Comparison of ENCODE assay signal across 9 cellular contexts in the genomic region with DNA sequence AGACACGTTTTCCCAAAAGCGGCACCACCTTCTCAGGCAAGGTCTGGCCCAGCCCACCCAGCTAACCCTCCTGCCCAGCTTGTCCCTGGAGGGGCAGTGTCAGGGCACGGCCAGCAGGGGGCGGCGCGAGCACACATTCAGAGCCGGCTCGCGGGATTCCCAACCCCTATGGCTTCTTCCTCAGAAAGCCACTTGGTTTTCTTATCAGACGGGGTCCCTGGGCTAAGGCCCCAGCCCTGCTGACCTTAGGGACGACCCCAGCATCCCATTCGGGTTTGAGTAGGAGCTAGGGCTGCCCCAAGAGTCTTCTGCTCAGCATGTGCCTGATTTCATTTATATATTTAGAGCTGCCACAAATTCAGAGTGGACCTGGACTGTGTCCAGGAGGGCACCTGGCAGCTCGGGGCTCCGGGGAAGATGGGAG. TPM values are rescaled to one million over a fixed set of nuclear protein-coding genes. Genes with fewer than 3 reads are reported as not detected.
A peak's percentile ranks its signal among the peaks of the same experiment; 100 is the strongest.
DNase-seq lines count a peak whose midpoint lies in the region; ATAC-seq and TF ChIP-seq lines count a peak whose summit lies in the region.
"Had no signal": no experiment of that assay in that cellular context is flagged by ENCODE, and none has a peak within 500 bp of the region (broad histone marks: within the 10 kb centered on the region; RNA-seq: fewer than 3 reads in every experiment).

No MANE protein-coding gene starts in this region.

- H3K4me1 Mint-ChIP-seq in activated naive CD4-positive, alpha-beta T cell treated with anti-CD3 and anti-CD28 coated beads, Interleukin-2, amount 50 U/mL, for 24 hours, result peaks cover 35% of the 10 kb centered on the region

- H3K27ac ChIP-seq in SU-DHL-6 (ENCODE audit: low read depth, low read length), result no peak overlapping the region
- H3K27ac ChIP-seq in upper lobe of right lung, result no peak overlapping the region

- peak; percentile 85 for ATAC-seq in GM21576 (IDR thresholded peaks at IDR 0.05; ENCODE audit: unreplicated experiment)
- peak; percentile 89 for ATAC-seq in Right ventricle myocardium superior (ENCODE audit: poor library complexity)
- ATAC-seq in upper lobe of right lung, result peak; percentile 94

- H3K27me3 Mint-ChIP-seq in activated naive CD4-positive, alpha-beta T cell treated with anti-CD3 and anti-CD28 coated beads, Interleukin-2, amount 50 U/mL, for 24 hours, result no peaks in the 10 kb centered on the region

- TF ChIP-seq CTCF in SU-DHL-6 (IDR thresholded peaks at IDR 0.05; ENCODE audit: insufficient read depth, low read length, poor library complexity, severe bottlenecking) (peak; percentile 95), upper lobe of right lung (IDR thresholded peaks at IDR 0.05) (peak; percentile 99)

- H3K36me3 Mint-ChIP-seq in activated naive CD4-positive, alpha-beta T cell treated with anti-CD3 and anti-CD28 coated beads, Interleukin-2, amount 50 U/mL, for 24 hours, result no peaks in the 10 kb centered on the region

- peak overlapping the region; percentile 36 for H3K4me2 ChIP-seq in SU-DHL-6 (ENCODE audit: low read depth, low read length, poor library complexity, severe bottlenecking)

- H3K27me3 ChIP-seq in SU-DHL-6 (ENCODE audit: low read length) (no peaks in the 10 kb centered on the region), upper lobe of right lung (no peaks in the 10 kb centered on the region)

- H2AFZ ChIP-seq in SU-DHL-6 (ENCODE audit: low read depth, low read length, severe bottlenecking), result peak overlapping the region; percentile 35

- no peaks in the 10 kb centered on the region for H3K9me2 ChIP-seq in SU-DHL-6 (replicated peaks; ENCODE audit: insufficient read depth, low read length)

- H3K36me3 ChIP-seq in SU-DHL-6 (ENCODE audit: low read length), result no peaks in the 10 kb centered on the region
- H3K36me3 ChIP-seq in upper lobe of right lung, result no peaks in the 10 kb centered on the region

- H3K4me1 ChIP-seq in upper lobe of right lung, result no peaks in the 10 kb centered on the region

- no peaks in the 10 kb centered on the region for H3K9me3 Mint-ChIP-seq in activated naive CD4-positive, alpha-beta T cell treated with anti-CD3 and anti-CD28 coated beads, Interleukin-2, amount 50 U/mL, for 24 hours
- H3K9me3 Mint-ChIP-seq: dendritic cell treated with granulocyte-macrophage colony-stimulating factor and Interleukin-4, amounts not matched to agents 40 ng/mL and 50 ng/mL, for 4 days had no signal

- H3K4me3 ChIP-seq in SU-DHL-6 (ENCODE audit: insufficient read depth, low read length, poor library complexity, severe bottlenecking) (no peak overlapping the region), upper lobe of right lung (no peak overlapping the region)

- H3K9ac ChIP-seq in SU-DHL-6 (ENCODE audit: low read length), result no peak overlapping the region

- DNase-seq in D341Med (ENCODE audit: low spot score), result peak; percentile 94
- peak; percentile 85 for DNase-seq in LoVo (ENCODE audit: low spot score)
- peak; percentile 85 for DNase-seq in Right ventricle myocardium superior
- peak; percentile 91 for DNase-seq in posterior vena cava (ENCODE audit: low spot score)
- peak; percentile 86 for DNase-seq in upper lobe of right lung

- H3F3A ChIP-seq in SU-DHL-6 (ENCODE audit: insufficient read depth), result no peaks in the 10 kb centered on the region

- no peaks in the 10 kb centered on the region for H4K20me1 ChIP-seq in SU-DHL-6 (ENCODE audit: low read depth, low read length)

- H3K79me2 ChIP-seq in SU-DHL-6 (ENCODE audit: insufficient read depth, low read length), result no peaks in the 10 kb centered on the region

- intact Hi-C loops in Right ventricle myocardium superior (cut with DNase I), result no loop called here
- intact Hi-C loops in posterior vena cava (cut with DNase I), result no loop called here
- intact Hi-C loops in upper lobe of right lung (cut with DNase I), result no loop called here

- H3K4me3 Mint-ChIP-seq in activated naive CD4-positive, alpha-beta T cell treated with anti-CD3 and anti-CD28 coated beads, Interleukin-2, amount 50 U/mL, for 24 hours, result peak overlapping the region; percentile 33
- H3K4me3 Mint-ChIP-seq: dendritic cell treated with granulocyte-macrophage colony-stimulating factor and Interleukin-4, amounts not matched to agents 40 ng/mL and 50 ng/mL, for 4 days had no signal

- H3K27ac Mint-ChIP-seq in activated naive CD4-positive, alpha-beta T cell treated with anti-CD3 and anti-CD28 coated beads, Interleukin-2, amount 50 U/mL, for 24 hours, result peak overlapping the region; percentile 8
- H3K27ac Mint-ChIP-seq: dendritic cell treated with granulocyte-macrophage colony-stimulating factor and Interleukin-4, amounts not matched to agents 40 ng/mL and 50 ng/mL, for 4 days had no signal

- H3K9me3 ChIP-seq in SU-DHL-6 (ENCODE audit: insufficient read depth, low read length) (no peaks in the 10 kb centered on the region), upper lobe of right lung (no peaks in the 10 kb centered on the region)

RNA-seq across cellular contexts. Expression of gene RLBP1, which starts 14.5 kb away (rescaled TPM):
- total RNA-seq in Right ventricle myocardium superior (not detected), posterior vena cava (not detected), upper lobe of right lung (not detected)

RNA-seq across cellular contexts. Expression of gene FANCI, which starts 36.9 kb away (rescaled TPM):
- total RNA-seq in Right ventricle myocardium superior (3.6 TPM), posterior vena cava (1 to 10 TPM; 6.1 to 7.0 TPM), upper lobe of right lung (4.1 TPM)
